In genomic region chr3:133491481-133492059, GRCh38 we compare ENCODE assay signal across 9 cellular contexts.
DNase-seq lines count a peak whose midpoint lies in the region; ATAC-seq and TF ChIP-seq lines count a peak whose summit lies in the region.
"Had no signal": no experiment of that assay in that cellular context is flagged by ENCODE, and none has a peak within 500 bp of the region (broad histone marks: within the 10 kb centered on the region; RNA-seq: fewer than 3 reads in every experiment).

No MANE protein-coding gene starts in this region.

- H3K79me2 ChIP-seq in DOHH2 (ENCODE audit: control insufficient read depth, low read length), result peaks cover 43% of the 10 kb centered on the region

- peaks cover 44% of the 10 kb centered on the region for H3F3A ChIP-seq in DOHH2 (ENCODE audit: control insufficient read depth, insufficient read depth)

- H4K20me1 ChIP-seq in DOHH2 (ENCODE audit: control insufficient read depth, insufficient read depth, low read depth, low read length), result no peaks in the 10 kb centered on the region

- peaks cover 3% of the 10 kb centered on the region for H3K36me3 Mint-ChIP-seq in activated T-helper 2 cell treated with anti-CD3 and anti-CD28 coated beads, Interferon-gamma antibody, Interleukin-2, Interleukin-4, amounts not matched to agents 10 μg/mL and 5 μg/mL and 100 μg/mL, durations not matched to agents 14 hours and 24 hours and 36 hours (ENCODE audit: low read depth)
- H3K36me3 Mint-ChIP-seq in chondrocyte (ENCODE audit: low read depth), result no peaks in the 10 kb centered on the region

- H3K4me3 ChIP-seq in DOHH2 (ENCODE audit: low read length) (peak overlapping the region; percentile 94), heart right ventricle (no peak overlapping the region)

- TF ChIP-seq CTCF in DOHH2 (IDR thresholded peaks at IDR 0.05; ENCODE audit: low read depth, low read length, poor library complexity, severe bottlenecking) (no peak), heart right ventricle (IDR thresholded peaks at IDR 0.05) (no peak), chondrocyte (IDR thresholded peaks at IDR 0.05) (no peak)

- peaks cover 3% of the 10 kb centered on the region for H3K9me3 Mint-ChIP-seq in activated T-helper 2 cell treated with anti-CD3 and anti-CD28 coated beads, Interferon-gamma antibody, Interleukin-2, Interleukin-4, amounts not matched to agents 10 μg/mL and 5 μg/mL and 100 μg/mL, durations not matched to agents 14 hours and 24 hours and 36 hours
- no peaks in the 10 kb centered on the region for H3K9me3 Mint-ChIP-seq in chondrocyte (ENCODE audit: low read depth)

- DNase-seq in activated T-helper 2 cell treated with anti-CD3 and anti-CD28 coated beads, Interferon-gamma antibody, Interleukin-2, Interleukin-4, amounts not matched to agents 10 μg/mL and 5 μg/mL and 100 μg/mL, durations not matched to agents 14 hours and 24 hours and 36 hours (ENCODE audit: low spot score), result no peak
- DNase-seq in heart right ventricle (no peak), chondrocyte (ENCODE audit: low spot score) (no peak), SIG-M5 treated with dmso at 0.1 percent for 504 hours (lab: John Stamatoyannopoulos, UW; ENCODE audit: unreplicated experiment) (no peak), COR-L47 (lab: John Stamatoyannopoulos, UW) (no peak)
- DNase-seq: NCI-H2029 had no signal

- H3K9me3 ChIP-seq in DOHH2 (ENCODE audit: control insufficient read depth, insufficient read depth, low read length) (peaks cover 15% of the 10 kb centered on the region), heart right ventricle (peaks cover 0 to 5% (median 0%) of the 10 kb centered on the region in 11 donors)

- H3K4me1 ChIP-seq in DOHH2 (ENCODE audit: control insufficient read depth, low read length), result peaks cover 66% of the 10 kb centered on the region
- H3K4me1 ChIP-seq in heart right ventricle, result no peaks in the 10 kb centered on the region

- H3K27ac ChIP-seq in DOHH2 (ENCODE audit: low read depth, low read length) (peak overlapping the region; percentile 99), heart right ventricle (peak overlapping the region in 1 of 10 donors; percentile 14)

- H3K27me3 Mint-ChIP-seq in activated T-helper 2 cell treated with anti-CD3 and anti-CD28 coated beads, Interferon-gamma antibody, Interleukin-2, Interleukin-4, amounts not matched to agents 10 μg/mL and 5 μg/mL and 100 μg/mL, durations not matched to agents 14 hours and 24 hours and 36 hours (ENCODE audit: low read depth), result no peaks in the 10 kb centered on the region
- H3K27me3 Mint-ChIP-seq in chondrocyte (ENCODE audit: low read depth), result no peaks in the 10 kb centered on the region

- H3K36me3 ChIP-seq in DOHH2 (ENCODE audit: control insufficient read depth, low read length), result peaks cover 26% of the 10 kb centered on the region
- H3K36me3 ChIP-seq in heart right ventricle, result no peaks in the 10 kb centered on the region

- no peaks in the 10 kb centered on the region for H3K9me2 ChIP-seq in DOHH2 (replicated peaks; ENCODE audit: control insufficient read depth, low read length)

- H3K27me3 ChIP-seq in DOHH2 (ENCODE audit: control insufficient read depth, low read length), result no peaks in the 10 kb centered on the region
- no peaks in the 10 kb centered on the region for H3K27me3 ChIP-seq in heart right ventricle

- WGBS in heart right ventricle, 2 donors, result 89 to 97% methylated on average over 3 of the region's 3 CpGs

- intact Hi-C loops in activated T-helper 2 cell treated with anti-CD3 and anti-CD28 coated beads, Interferon-gamma antibody, Interleukin-2, Interleukin-4, amounts not matched to agents 10 μg/mL and 5 μg/mL and 100 μg/mL, durations not matched to agents 14 hours and 24 hours and 36 hours (cut with micrococcal nuclease), result loop anchor here (1.0 to 5.0 kb wide), 6 partner anchors 8 to 171 kb away; partner anchors contain the start of genes CDV3 and TOPBP1
- intact Hi-C loops in heart right ventricle (cut with DNase I), result loop anchor here in 1 of 10 donors (10.0 kb wide), 1 partner anchor 93 kb away; no protein-coding TSS in a partner anchor

- H3K4me3 Mint-ChIP-seq in activated T-helper 2 cell treated with anti-CD3 and anti-CD28 coated beads, Interferon-gamma antibody, Interleukin-2, Interleukin-4, amounts not matched to agents 10 μg/mL and 5 μg/mL and 100 μg/mL, durations not matched to agents 14 hours and 24 hours and 36 hours (ENCODE audit: low read depth), result peak overlapping the region; percentile 63
- no peak overlapping the region for H3K4me3 Mint-ChIP-seq in chondrocyte (ENCODE audit: unreplicated experiment)

- H3K4me1 Mint-ChIP-seq in activated T-helper 2 cell treated with anti-CD3 and anti-CD28 coated beads, Interferon-gamma antibody, Interleukin-2, Interleukin-4, amounts not matched to agents 10 μg/mL and 5 μg/mL and 100 μg/mL, durations not matched to agents 14 hours and 24 hours and 36 hours (ENCODE audit: low read depth), result peaks cover 51% of the 10 kb centered on the region
- H3K4me1 Mint-ChIP-seq in chondrocyte (ENCODE audit: low read depth), result peaks cover 5% of the 10 kb centered on the region

- H3K4me2 ChIP-seq in DOHH2 (ENCODE audit: low read length), result peak overlapping the region; percentile 96

- ATAC-seq in GM19397 (IDR thresholded peaks at IDR 0.05; ENCODE audit: unreplicated experiment) (peak; percentile 11), HG03064 (IDR thresholded peaks at IDR 0.05; ENCODE audit: low read depth, unreplicated experiment) (peak; percentile 13), heart right ventricle (no peak)

- H3K27ac Mint-ChIP-seq in activated T-helper 2 cell treated with anti-CD3 and anti-CD28 coated beads, Interferon-gamma antibody, Interleukin-2, Interleukin-4, amounts not matched to agents 10 μg/mL and 5 μg/mL and 100 μg/mL, durations not matched to agents 14 hours and 24 hours and 36 hours, result peak overlapping the region; percentile 66
- no peak overlapping the region for H3K27ac Mint-ChIP-seq in chondrocyte (ENCODE audit: unreplicated experiment)

Comparison
In these comparisons a context has a peak if more than half of its experiments do, and no peak if none do; other contexts are left out.
1. ATAC-seq: peak in GM19397 (single experiment) and HG03064 (single experiment); none in heart right ventricle (0 of 8).